In the genomic region with DNA sequence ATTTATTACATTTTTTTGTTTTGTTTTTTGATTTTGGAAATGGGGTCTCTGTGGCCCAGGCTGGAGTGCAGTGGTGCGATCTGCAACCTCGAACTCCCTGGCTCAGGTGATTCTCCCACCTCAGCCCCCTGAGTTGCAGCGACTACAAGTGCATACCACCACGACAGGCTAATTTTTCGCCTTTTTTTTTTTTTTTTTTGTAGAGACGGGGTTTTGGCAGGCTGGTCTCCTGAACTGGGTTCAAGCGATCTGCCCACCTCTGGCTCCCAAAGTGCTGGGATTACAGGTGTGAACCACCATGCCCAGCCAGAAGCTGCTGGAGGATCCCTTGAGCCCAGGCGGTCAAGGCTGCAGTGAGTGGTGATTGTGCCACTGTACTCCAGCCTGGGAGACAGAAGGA, we compare ENCODE assay signal across 10 cellular contexts. TPM values are rescaled to one million over a fixed set of nuclear protein-coding genes. Genes with fewer than 3 reads are reported as not detected.
DNase-seq lines count a peak whose midpoint lies in the region; ATAC-seq, FAIRE-seq and TF ChIP-seq lines count a peak whose summit lies in the region.
"Had no signal": no experiment of that assay in that cellular context is flagged by ENCODE, and none has a peak within 500 bp of the region (broad histone marks: within the 10 kb centered on the region; RNA-seq: fewer than 3 reads in every experiment).

No MANE protein-coding gene starts in this region.

- no peak for TF ChIP-seq RAD21 in K562 (CRISPR knock-in tag; conservative IDR thresholded peaks at IDR 0.05 in 1 of 2, IDR thresholded peaks at IDR 0.05 in 1 of 2)

- H4K20me1 ChIP-seq in K562 (replicated peaks; ENCODE audit: control insufficient read depth, insufficient read depth, low read length) = 0 out of 2 replicates have a peak, but pooled peaks cover 4% of the 10 kb centered on the region

- TF ChIP-seq POLR2A in K562 (conservative IDR thresholded peaks at IDR 0.05) = no peak

- POLR2A ChIA-PET in CD4-positive, alpha-beta T cell (lab: Charles Lee) = interaction anchor here (1.3 kb wide), 1 partner anchor 134 kb away, joined by 5 read pairs; no protein-coding TSS in a partner anchor
- POLR2A ChIA-PET in K562 (lab: Yijun Ruan, JAX) (interaction anchor here (0.7 to 0.9 kb wide), 2 partner anchors 8 to 155 kb away, joined by 3 read pairs; no protein-coding TSS in a partner anchor), GM10248 (lab: Yijun Ruan, JAX) (interaction anchor here (0.7 kb wide), 1 partner anchor 65 kb away, joined by 3 read pairs; no protein-coding TSS in a partner anchor)

- H3K9me3 Mint-ChIP-seq in CD4-positive, alpha-beta T cell = no peaks in the 10 kb centered on the region
- H3K9me3 Mint-ChIP-seq in Calu3 (ENCODE audit: low read depth, unreplicated experiment) = no peaks in the 10 kb centered on the region

- H3K27me3 Mint-ChIP-seq in CD4-positive, alpha-beta T cell = no peaks in the 10 kb centered on the region
- H3K27me3 Mint-ChIP-seq in Calu3 (ENCODE audit: unreplicated experiment) = peaks cover 2% of the 10 kb centered on the region

- TF ChIP-seq CTCF in CD4-positive, alpha-beta T cell (IDR thresholded peaks at IDR 0.05) = no peak
- TF ChIP-seq CTCF in K562 (IDR thresholded peaks at IDR 0.05 in 2 of 3, conservative IDR thresholded peaks at IDR 0.05 in 1 of 3; ENCODE audit: insufficient read depth in 2 of 3, low read depth in 1 of 3, low read length in 3 of 3) = no peak
- no peak for TF ChIP-seq CTCF in GM10248 (IDR thresholded peaks at IDR 0.05; ENCODE audit: control extremely low read depth, extremely low read depth, low read depth, missing control alignments)
- TF ChIP-seq CTCF in Calu3 (IDR thresholded peaks at IDR 0.05; ENCODE audit: unreplicated experiment) = no peak

- H3K9ac ChIP-seq in HUES64 (ENCODE audit: low read depth, low read length) = no peak overlapping the region
- peak overlapping the region; percentile 84 to 97 for H3K9ac ChIP-seq in K562 (ENCODE audit: insufficient read depth in 1 of 2, low read depth in 2 of 2, low read length in 2 of 2)

- H3K4me2 ChIP-seq in K562 (ENCODE audit: insufficient read depth, low read length) = peak overlapping the region; percentile 59

- BruUV-seq in K562 (replicated peaks; lab: Mats Ljungman, UMichigan) (no TSS peak), Calu3 (replicated peaks; lab: Mats Ljungman, UMichigan) (no TSS peak)

- no peak for ATAC-seq in CD4-positive, alpha-beta T cell (ENCODE audit: poor library complexity)
- ATAC-seq in K562 = no peak

- peaks cover 31% of the 10 kb centered on the region for H3K36me3 Mint-ChIP-seq in CD4-positive, alpha-beta T cell (ENCODE audit: low read depth)
- H3K36me3 Mint-ChIP-seq in Calu3 (ENCODE audit: insufficient read depth, unreplicated experiment) = peaks cover 22% of the 10 kb centered on the region

- 84% methylated on average over 8 of the region's 8 CpGs for WGBS in HUES64
- 18% methylated on average over 7 of the region's 8 CpGs for WGBS in K562 (ENCODE audit: insufficient coverage, low coverage, missing lambda C conversion rate)

- H3K4me1 ChIP-seq in HUES64 (ENCODE audit: insufficient read depth, low read length) = peaks cover 11% of the 10 kb centered on the region; the same call in 1 of the 2 replicates
- peaks cover 8 to 14% of the 10 kb centered on the region in 2 experiments; a peak in 4 of 5 replicates for H3K4me1 ChIP-seq in K562 (replicated peaks in 1 of 2; ENCODE audit: control insufficient read depth in 2 of 2, insufficient read depth in 2 of 2, low read length in 2 of 2)
- H3K4me1 ChIP-seq in neuron (ENCODE audit: insufficient read depth, low read length) = peaks cover 13% of the 10 kb centered on the region

- no peak for FAIRE-seq in K562 (lab: Jason Lieb, UNC)
- FAIRE-seq: TTC549 had no signal

- no peaks in the 10 kb centered on the region for H3K36me3 ChIP-seq in HUES64 (ENCODE audit: insufficient read depth, low read length)
- H3K36me3 ChIP-seq in K562 (ENCODE audit: control insufficient read depth, insufficient read depth, low read length) = peaks cover 14% of the 10 kb centered on the region; the same call in 2 of the 3 replicates
- H3K36me3 ChIP-seq in neuron (ENCODE audit: insufficient read depth, low read length) = peaks cover 12% of the 10 kb centered on the region

- peaks cover 40% of the 10 kb centered on the region for H3K4me1 Mint-ChIP-seq in CD4-positive, alpha-beta T cell (ENCODE audit: low read depth)
- peaks cover 9% of the 10 kb centered on the region for H3K4me1 Mint-ChIP-seq in Calu3 (ENCODE audit: low read depth, unreplicated experiment)

- intact Hi-C loops in CD4-positive, alpha-beta T cell (cut with DNase I, micrococcal nuclease) = loop anchor here (5.0 to 10.0 kb wide), 6 partner anchors 33 to 1308 kb away; partner anchors contain the start of genes USP15 (in 2 of the 2) and RXYLT1 (in 1 of the 2)
- intact Hi-C loops in K562 (cut with micrococcal nuclease) = no loop called here
- intact Hi-C loops in Calu3 (cut with micrococcal nuclease; ENCODE audit: unreplicated experiment) = no loop called here

- no peaks in the 10 kb centered on the region for H3K9me3 ChIP-seq in CD4-positive, alpha-beta T cell (ENCODE audit: control insufficient read depth, low read length)
- H3K9me3 ChIP-seq in HUES64 (ENCODE audit: insufficient read depth, low read depth, low read length) (peaks cover 1% of the 10 kb centered on the region; the same call in 1 of the 2 replicates), K562 (replicated peaks; ENCODE audit: control insufficient read depth, insufficient read depth, low read depth, low read length) (no peaks in the 10 kb centered on the region), neuron (ENCODE audit: low read length) (no peaks in the 10 kb centered on the region)

- H3K27ac ChIP-seq in CD4-positive, alpha-beta T cell (ENCODE audit: low read depth, low read length) = no peak overlapping the region
- no peak overlapping the region for H3K27ac ChIP-seq in HUES64 (ENCODE audit: low read depth, low read length)
- H3K27ac ChIP-seq in K562 (ENCODE audit: extremely low read depth, low read depth, low read length) = no peak overlapping the region

- H3K4me3 Mint-ChIP-seq in CD4-positive, alpha-beta T cell = peak overlapping the region; percentile 70
- H3K4me3 Mint-ChIP-seq in Calu3 (ENCODE audit: low read depth, unreplicated experiment) = no peak overlapping the region

- no peak for DNase-seq in CD4-positive, alpha-beta T cell
- no peak for DNase-seq in K562 (ENCODE audit: extremely low read depth in 1 of 4, low spot score in 3 of 4)
- DNase-seq in SW 1271 (lab: John Stamatoyannopoulos, UW) = no peak
- DNase-seq in GM10248 (ENCODE audit: extremely low spot score) = no peak
- DNase-seq in Calu3 = no peak
- DNase-seq in AG20443 (ENCODE audit: low spot score) = no peak
- DNase-seq: glutamatergic neuron had no signal

- H3K4me3 ChIP-seq in HUES64 (ENCODE audit: low read length) (peak overlapping the region; percentile 26; the same call in 1 of the 2 replicates), K562 (peak overlapping the region; percentile 98), neuron (ENCODE audit: low read length) (peak overlapping the region; percentile 22)

- H3K9me1 ChIP-seq in K562 (ENCODE audit: control insufficient read depth, insufficient read depth, low read length) = no peaks in the 10 kb centered on the region

- H3K27ac Mint-ChIP-seq in CD4-positive, alpha-beta T cell = no peak overlapping the region
- H3K27ac Mint-ChIP-seq in Calu3 (ENCODE audit: unreplicated experiment) = no peak overlapping the region

- no peaks in the 10 kb centered on the region for H3K27me3 ChIP-seq in CD4-positive, alpha-beta T cell (ENCODE audit: control insufficient read depth, insufficient read depth, low read length)
- H3K27me3 ChIP-seq in HUES64 (ENCODE audit: insufficient read depth, low read length) (peaks cover 3% of the 10 kb centered on the region; the same call in 1 of the 2 replicates), K562 (ENCODE audit: control insufficient read depth in 2 of 2, insufficient read depth in 2 of 2, low read length in 2 of 2) (no peaks in the 10 kb centered on the region), neuron (ENCODE audit: insufficient read depth, low read length) (no peaks in the 10 kb centered on the region)

- no peak for TF ChIP-seq EP300 in K562 (IDR thresholded peaks at IDR 0.05; ENCODE audit: low read length)

- in situ Hi-C loops in K562 (cut with MboI) = no loop called here

- CTCF ChIA-PET in CD4-positive, alpha-beta T cell (lab: Charles Lee) = interaction anchor here (2.2 kb wide), 1 partner anchor 31 kb away, joined by 6 read pairs; no protein-coding TSS in a partner anchor
- CTCF ChIA-PET in K562 (lab: Yijun Ruan, JAX; ENCODE audit: low intra/inter-chr PET ratio) = no interaction called here
- CTCF ChIA-PET in GM10248 (lab: Yijun Ruan, JAX) = interaction anchor here (1.0 to 1.4 kb wide), 4 partner anchors 8 to 34 kb away, joined by 3 to 4 read pairs (median 3); no protein-coding TSS in a partner anchor
- CTCF ChIA-PET in Calu3 (lab: Charles Lee) = interaction anchor here (0.7 kb wide), 2 partner anchors 34 to 169 kb away, joined by 5 to 7 read pairs; no protein-coding TSS in a partner anchor

- H2AFZ ChIP-seq in K562 (ENCODE audit: low read depth, low read length) (no peak overlapping the region), neuron (ENCODE audit: low read depth, low read length) (no peak overlapping the region)

- H3K79me2 ChIP-seq in K562 (ENCODE audit: control insufficient read depth, insufficient read depth, low read length) = peaks cover 68% of the 10 kb centered on the region

TF ChIP-seq in K562, 482 proteins besides CTCF, POLR2A, EP300 and RAD21 (continues in another document):
- TF ChIP-seq KLF13 (tag; IDR thresholded peaks at IDR 0.05; ENCODE audit: borderline replicate concordance, low read depth) = no peak

RNA-seq across cellular contexts. Expression of gene MON2, which starts 2.3 kb away (rescaled TPM):
- 10 to 100 TPM; 51.8 to 52.6 TPM for total RNA-seq in CD4-positive, alpha-beta T cell
- 10.8 TPM for polyA plus RNA-seq in HUES64 (2013, experiment 1 of 2)
- polyA plus RNA-seq in HUES64 (2013, experiment 2 of 2) = 11.7 TPM
- 113 and 388 TPM in 2 replicates for total RNA-seq in K562 (2011; cell fraction: chromatin; rRNA removed; ENCODE audit: low replicate concordance)
- total RNA-seq in K562 (2011; cell fraction: nucleolus; rRNA removed) = 35.9 and 48.8 TPM in 2 replicates
- 90.5 and 118 TPM in 2 replicates for total RNA-seq in K562 (2011; cell fraction: nucleoplasm; rRNA removed)
- total RNA-seq in K562 (2014; rRNA removed) = 7.6 and 8.0 TPM in 2 replicates
- total RNA-seq in K562 (2014; rRNA removed; fragmentation: Illumina TruSeq; extraction: Trizol) = 31.6 and 35.0 TPM in 2 replicates
- 22.0 and 24.9 TPM in 2 replicates for total RNA-seq in K562 (2015; rRNA removed; fragmentation: Illumina TruSeq; extraction: Trizol)
- 25.2 and 26.3 TPM in 2 replicates for total RNA-seq in K562 (2021)
- polyA plus RNA-seq in K562 (2011; rRNA removed) = 20.1 and 20.9 TPM in 2 replicates
- 1.7 and 7.4 TPM in 2 replicates for polyA plus RNA-seq in K562 (2011; cell fraction: cytosol; rRNA removed)
- 36.8 and 57.2 TPM in 2 replicates for polyA plus RNA-seq in K562 (2011; cell fraction: nucleus; rRNA removed)
- polyA plus RNA-seq in K562 (2012) = 9.7 and 16.3 TPM in 2 replicates
- 15.8 and 16.8 TPM in 2 replicates for polyA plus RNA-seq in K562 (2014; fragmentation: Illumina TruSeq; extraction: Trizol)
- polyA plus RNA-seq in K562 (2014; fragmentation: Nextera tagmentation; extraction: Ambion mirVana) = 1 to 10 TPM; 3.6 to 4.3 TPM
- polyA plus RNA-seq in K562 (2014; rRNA removed) = 11.2 and 11.7 TPM in 2 replicates
- polyA minus RNA-seq in K562 (2011; rRNA and poly(A)+ RNA removed) = 54.1 and 71.1 TPM in 2 replicates
- 17.0 and 19.7 TPM in 2 replicates for polyA minus RNA-seq in K562 (2011; cell fraction: cytosol; rRNA and poly(A)+ RNA removed)
- 50.9 and 107 TPM in 2 replicates for polyA minus RNA-seq in K562 (2011; cell fraction: nucleus; rRNA and poly(A)+ RNA removed)
- 46.7 and 48.6 TPM in 2 replicates for total RNA-seq in Calu3 (2022)

Comparison
In these comparisons a context has a peak if more than half of its experiments do, and no peak if none do; other contexts are left out.
1. H3K4me3 ChIP-seq: peak in every context shown above with its lines; median percentile 98 in K562; 26 in HUES64; 22 in neuron.
2. intact Hi-C loops: an anchor here in CD4-positive, alpha-beta T cell (5.0 to 10.0 kb wide); none called in K562 and Calu3.